Comparison of ENCODE assay signal across 22 cellular contexts in the genomic region with DNA sequence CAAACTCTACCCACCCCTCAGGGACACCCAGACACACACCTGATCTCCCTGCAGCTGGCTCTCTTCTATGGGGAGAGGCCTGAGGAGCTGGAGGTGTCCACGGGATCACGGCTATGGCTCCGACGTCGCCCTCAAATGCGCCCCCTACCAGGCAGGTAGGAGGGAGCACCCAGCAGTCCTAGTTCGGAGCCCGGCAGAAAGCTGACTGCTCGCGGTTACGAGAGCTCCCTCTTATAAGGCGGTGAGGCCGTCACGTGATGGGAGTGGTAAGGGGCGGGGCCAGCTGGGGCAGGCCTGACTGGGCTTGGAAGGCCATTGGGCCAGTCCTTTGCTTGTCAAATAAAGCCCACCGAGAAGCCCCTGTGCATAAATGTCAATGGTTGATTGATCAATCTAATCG. TPM values are rescaled to one million over a fixed set of nuclear protein-coding genes. Genes with fewer than 3 reads are reported as not detected.
A peak's percentile ranks its signal among the peaks of the same experiment; 100 is the strongest.
DNase-seq lines count a peak whose midpoint lies in the region; ATAC-seq, FAIRE-seq and TF ChIP-seq lines count a peak whose summit lies in the region.
"Had no signal": no experiment of that assay in that cellular context is flagged by ENCODE, and none has a peak within 500 bp of the region (broad histone marks: within the 10 kb centered on the region; RNA-seq: fewer than 3 reads in every experiment).

A gene (minus strand): TSS at position 207 of the 400 bp plus-strand sequence. CDS start 681 bp downstream, outside the sequence.

- WGBS in A549 (ENCODE audit: missing lambda C conversion rate), result 69% methylated on average over 14 of the region's 17 CpGs

- no peak within 1 kb of the TSS for H2AFZ ChIP-seq in OCI-LY7 (ENCODE audit: low read length)
- H2AFZ ChIP-seq: neural progenitor cell had no signal

- DNase-seq in A549 (ENCODE audit: low read depth in 1 of 2, low spot score in 1 of 2), result peak in 1 of 2 experiments; percentile 11
- no peak for DNase-seq in OCI-LY7 (ENCODE audit: low spot score)
- no peak for DNase-seq in foreskin keratinocyte
- no peak for DNase-seq in stimulated activated CD4-positive, alpha-beta T cell treated with anti-CD3 and anti-CD28 coated beads, Interleukin-12 subunit alpha, Interleukin-12 subunit beta, amount 100 ng/mL, for 4 hours
- no peak for DNase-seq in activated naive CD4-positive, alpha-beta T cell treated with anti-CD3 and anti-CD28 coated beads, Interleukin-2, amount 50 U/mL, for 72 hours (ENCODE audit: low spot score in 2 of 2)
- DNase-seq: activated gamma-delta T cell treated with Interleukin-2 at 50 U/mL for 16 hours; activated T-cell treated with anti-CD3 and anti-CD28 coated beads for 4 hours; heart right ventricle; left ventricle myocardium superior; NCI-H1092 treated with DMSO at 0.1 percent for 48 hours; NCI-H510A treated with DMSO at 0.1 percent for 48 hours; small intestine; stimulated activated CD4-positive, alpha-beta T cell treated with anti-CD3 and anti-CD28 coated beads, Interleukin-4, amount 100 ng/mL, for 1 hour; stimulated activated naive CD8-positive, alpha-beta T cell treated with anti-CD3 and anti-CD28 coated beads, Interleukin-15, amount 100 ng/mL, for 72 hours; T-cell; transverse colon had no signal

- H3K4me1 ChIP-seq in A549 (no peaks in the 10 kb centered on the region), OCI-LY7 (ENCODE audit: insufficient read depth, low read length, poor library complexity, severe bottlenecking) (no peaks in the 10 kb centered on the region), foreskin keratinocyte (peaks cover 11% of the 10 kb centered on the region)
- H3K4me1 ChIP-seq: neural progenitor cell, transverse colon had no signal

- TF ChIP-seq RAD21 in A549 (conservative IDR thresholded peaks at IDR 0.05 in 1 of 2, IDR thresholded peaks at IDR 0.05 in 1 of 2), result no peak

- no TSS peak for BruUV-seq in OCI-LY7 (replicated peaks; lab: Mats Ljungman, UMichigan)

- H3K79me2 ChIP-seq in OCI-LY7 (ENCODE audit: insufficient read depth, low read depth, low read length), result no peaks in the 10 kb centered on the region

- H3K9me3 Mint-ChIP-seq in activated naive CD4-positive, alpha-beta T cell treated with anti-CD3 and anti-CD28 coated beads, Interleukin-2, amount 50 U/mL, for 72 hours, result peaks cover 9 to 15% of the 10 kb centered on the region in 2 donors

- no peaks in the 10 kb centered on the region for H4K20me1 ChIP-seq in OCI-LY7 (ENCODE audit: insufficient read depth, low read length)

- H3K27me3 ChIP-seq in foreskin keratinocyte, result no peaks in the 10 kb centered on the region
- H3K27me3 ChIP-seq: neural progenitor cell had no signal

- POLR2A ChIA-PET in A549 (lab: Yijun Ruan, JAX) (no interaction called here), OCI-LY7 (lab: Charles Lee) (no interaction called here)

- ATAC-seq in A549, result no peak
- ATAC-seq in foreskin keratinocyte, result no peak
- no peak for ATAC-seq in HG02678 (IDR thresholded peaks at IDR 0.05; ENCODE audit: unreplicated experiment)
- no peak for ATAC-seq in activated naive CD4-positive, alpha-beta T cell treated with anti-CD3 and anti-CD28 coated beads, Interleukin-2, amount 50 U/mL, for 72 hours
- ATAC-seq: heart right ventricle, left ventricle myocardium superior, mucosa of descending colon, Right ventricle myocardium inferior, T-cell had no signal

- no peaks in the 10 kb centered on the region for H3K36me3 ChIP-seq in OCI-LY7 (ENCODE audit: insufficient read depth, low read length)
- H3K36me3 ChIP-seq: heart right ventricle, neural progenitor cell, transverse colon had no signal

- H3K4me2 ChIP-seq in A549 (peak within 1 kb of the TSS; percentile 46), OCI-LY7 (ENCODE audit: low read length) (no peak within 1 kb of the TSS)
- H3K4me2 ChIP-seq: neural progenitor cell had no signal

- H3K9me2 ChIP-seq in OCI-LY7 (ENCODE audit: insufficient read depth, low read length), result no peaks in the 10 kb centered on the region

- no peaks in the 10 kb centered on the region for H3K9me3 ChIP-seq in A549
- no peaks in the 10 kb centered on the region for H3K9me3 ChIP-seq in OCI-LY7 (ENCODE audit: low read length)
- H3K9me3 ChIP-seq: mucosa of descending colon, transverse colon had no signal

- no peak for TF ChIP-seq POLR2A in A549 (IDR thresholded peaks at IDR 0.05; ENCODE audit: low read length)

- peaks cover 0 to 5% of the 10 kb centered on the region in 2 donors for H3K36me3 Mint-ChIP-seq in activated naive CD4-positive, alpha-beta T cell treated with anti-CD3 and anti-CD28 coated beads, Interleukin-2, amount 50 U/mL, for 72 hours
- H3K36me3 Mint-ChIP-seq: neural progenitor cell, T-cell had no signal

- TF ChIP-seq CTCF in A549 (IDR thresholded peaks at IDR 0.05), result no peak
- TF ChIP-seq CTCF in C4-2B (conservative IDR thresholded peaks at IDR 0.05), result 0 out of 2 replicates have a peak, but pooled peaks have one; percentile 18
- TF ChIP-seq CTCF in OCI-LY7 (conservative IDR thresholded peaks at IDR 0.05; ENCODE audit: low read length), result 0 out of 2 replicates have a peak, but pooled peaks have one; percentile 17
- TF ChIP-seq CTCF in foreskin keratinocyte (conservative IDR thresholded peaks at IDR 0.05), result no peak

- H3K27ac Mint-ChIP-seq in activated naive CD4-positive, alpha-beta T cell treated with anti-CD3 and anti-CD28 coated beads, Interleukin-2, amount 50 U/mL, for 72 hours, result no peak within 1 kb of the TSS
- H3K27ac Mint-ChIP-seq: neural progenitor cell; stimulated activated naive CD8-positive, alpha-beta T cell treated with anti-CD3 and anti-CD28 coated beads, Interleukin-15, amount 100 ng/mL, for 72 hours; T-cell had no signal

- FAIRE-seq in A549 (lab: Jason Lieb, UNC), result no peak
- FAIRE-seq: GM18507, small intestine had no signal

- intact Hi-C loops in OCI-LY7 (cut with micrococcal nuclease; ENCODE audit: unreplicated experiment), result no loop called here

- no peak for TF ChIP-seq EP300 in A549 (IDR thresholded peaks at IDR 0.05)

- H3K27ac ChIP-seq in A549, result no peak within 1 kb of the TSS
- no peak within 1 kb of the TSS for H3K27ac ChIP-seq in C4-2B
- no peak within 1 kb of the TSS for H3K27ac ChIP-seq in OCI-LY7 (ENCODE audit: low read depth, low read length, poor library complexity, severe bottlenecking)
- peak within 1 kb of the TSS; percentile 95 for H3K27ac ChIP-seq in foreskin keratinocyte
- H3K27ac ChIP-seq: heart right ventricle, neural progenitor cell, transverse colon had no signal

- no peak within 1 kb of the TSS for H3K4me3 ChIP-seq in A549
- H3K4me3 ChIP-seq in OCI-LY7 (ENCODE audit: low read depth, low read length, poor library complexity, severe bottlenecking), result no peak within 1 kb of the TSS
- H3K4me3 ChIP-seq: heart right ventricle, mucosa of descending colon, neural progenitor cell, transverse colon had no signal

- CTCF ChIA-PET in A549 (lab: Yijun Ruan, JAX) (interaction anchor here (0.7 to 1.6 kb wide), 3 partner anchors 12 to 196 kb away, joined by 3 read pairs; no protein-coding TSS in a partner anchor), OCI-LY7 (lab: Charles Lee; ENCODE audit: unreplicated experiment) (no interaction called here)

TF ChIP-seq in A549, 52 proteins besides CTCF, POLR2A, EP300 and RAD21:
- TF ChIP-seq ZSCAN20 (CRISPR knock-in tag; IDR thresholded peaks at IDR 0.05) (no peak), FOSL2 (IDR thresholded peaks at IDR 0.05) (no peak), FOSL2 (CRISPR knock-in tag; IDR thresholded peaks at IDR 0.05) (no peak)
- TF ChIP-seq, protein P1, sequence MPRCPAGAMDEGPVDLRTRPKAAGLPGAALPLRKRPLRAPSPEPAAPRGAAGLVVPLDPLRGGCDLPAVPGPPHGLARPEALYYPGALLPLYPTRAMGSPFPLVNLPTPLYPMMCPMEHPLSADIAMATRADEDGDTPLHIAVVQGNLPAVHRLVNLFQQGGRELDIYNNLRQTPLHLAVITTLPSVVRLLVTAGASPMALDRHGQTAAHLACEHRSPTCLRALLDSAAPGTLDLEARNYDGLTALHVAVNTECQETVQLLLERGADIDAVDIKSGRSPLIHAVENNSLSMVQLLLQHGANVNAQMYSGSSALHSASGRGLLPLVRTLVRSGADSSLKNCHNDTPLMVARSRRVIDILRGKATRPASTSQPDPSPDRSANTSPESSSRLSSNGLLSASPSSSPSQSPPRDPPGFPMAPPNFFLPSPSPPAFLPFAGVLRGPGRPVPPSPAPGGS (IDR thresholded peaks at IDR 0.05), result no peak

RNA-seq across cellular contexts. Expression of the gene that starts here (rescaled TPM):
- polyA plus RNA-seq in A549 (2011; rRNA removed), result not detected in 2 replicates
- not detected in 2 replicates for polyA plus RNA-seq in A549 (2012; cell fraction: cytosol; rRNA removed)
- polyA plus RNA-seq in A549 (2012; cell fraction: nucleus; rRNA removed), result not detected in 2 replicates
- polyA plus RNA-seq in A549 (2017; fragmentation: RNase III; extraction: RNeasy Plus Mini Kit Qiagen cat#74134 plus additional on column Dnase treatment), result not detected in 3 replicates
- polyA minus RNA-seq in A549 (2011; rRNA and poly(A)+ RNA removed), result not detected in 2 replicates
- not detected in 2 replicates for total RNA-seq in OCI-LY7 (2014; rRNA removed; shearing (Covaris generic))
- not detected in 2 replicates for total RNA-seq in OCI-LY7 (2022)
- not detected in 2 replicates for total RNA-seq in foreskin keratinocyte
- 0.20 and 0.27 TPM in 2 replicates for polyA plus RNA-seq in foreskin keratinocyte
- not detected for total RNA-seq in activated naive CD4-positive, alpha-beta T cell treated with anti-CD3 and anti-CD28 coated beads, Interleukin-2, amount 50 U/mL, for 72 hours
- total RNA-seq: heart right ventricle, left ventricle myocardium superior, mucosa of descending colon, Right ventricle myocardium inferior, T-cell, transverse colon had no signal
- polyA plus RNA-seq: heart right ventricle, small intestine had no signal

Comparison
In these comparisons a context has a peak if more than half of its experiments do, and no peak if none do; other contexts are left out.
1. CTCF ChIP-seq: peak in C4-2B (single experiment) and OCI-LY7 (single experiment); none in A549 (single experiment) and foreskin keratinocyte (single experiment).